Comparison of ENCODE assay signal across 1 cellular context in the genomic region with DNA sequence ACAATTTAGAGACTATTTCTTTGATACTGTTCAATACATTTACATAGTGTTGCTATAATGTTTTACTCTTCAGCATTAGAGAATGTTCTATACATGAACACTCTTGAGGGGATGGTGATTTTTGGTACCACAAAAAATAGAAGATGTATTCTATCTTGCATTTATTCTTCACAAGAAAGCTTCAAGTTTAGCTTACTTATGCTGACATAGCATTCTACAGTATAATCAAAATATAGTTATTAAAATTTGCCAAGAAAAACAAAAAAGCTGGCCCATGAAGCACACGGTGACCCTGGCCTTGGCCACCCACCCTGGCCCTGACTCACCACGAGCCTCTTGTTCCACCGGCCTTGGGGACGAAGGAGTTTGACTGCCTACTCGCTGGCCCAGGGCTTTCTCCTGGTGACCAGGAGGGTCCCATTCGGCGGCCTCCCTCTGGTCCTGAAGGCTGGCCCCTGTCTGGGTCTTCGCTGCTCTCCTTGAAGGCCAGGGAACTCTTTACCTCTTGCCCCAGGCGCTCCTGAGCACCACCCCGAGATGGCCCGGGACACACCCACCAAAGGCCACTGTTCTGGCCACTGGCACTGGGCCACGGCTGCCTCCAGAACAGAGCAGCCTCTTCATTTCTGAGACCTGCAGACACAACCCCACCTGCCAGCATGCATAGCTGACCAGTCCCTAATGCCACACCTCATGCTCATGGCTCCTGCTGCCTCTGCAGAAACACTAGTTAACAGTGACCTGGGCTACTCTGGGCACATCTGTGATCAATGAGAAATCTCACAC.
A peak's percentile ranks its signal among the peaks of the same experiment; 100 is the strongest.
TF ChIP-seq lines count a peak whose summit lies in the region.

No MANE protein-coding gene starts in this region.

TF ChIP-seq in A549, 52 proteins besides CTCF, POLR2A, EP300 and RAD21 (continued from another document):
- TF ChIP-seq MAFK (IDR thresholded peaks at IDR 0.05; ENCODE audit: partially characterized antibody): peak; percentile 88
